Comparison of ENCODE assay signal across 39 cellular contexts in genomic region chr4:85222561-85222960, GRCh38.
"Had no signal": no experiment of that assay in that cellular context is flagged by ENCODE, and none has a peak within 500 bp of the region (broad histone marks: within the 10 kb centered on the region; RNA-seq: fewer than 3 reads in every experiment).

No MANE protein-coding gene starts in this region.

- H3K27me3 Mint-ChIP-seq: activated CD4-positive, alpha-beta memory T cell treated with anti-CD3 and anti-CD28 coated beads for 36 hours; activated CD4-positive, alpha-beta T cell treated with anti-CD3 and anti-CD28 coated beads, Interleukin-2, amount 10 ng/mL, durations not matched to agents 24 days and 14 days; activated CD8-positive, alpha-beta T cell treated with anti-CD3 and anti-CD28 coated beads for 36 hours; activated naive CD8-positive, alpha-beta T cell treated with anti-CD3 and anti-CD28 coated beads for 36 hours; activated T-helper 17 cell treated with anti-CD3 and anti-CD28 coated beads, Interleukin-2, amount 50 U/mL, for 72 hours; central memory CD8-positive, alpha-beta T cell had no signal

- DNase-seq: activated B cell treated with CpG ODN at 0.5 μM for 24 hours; activated CD4-positive, alpha-beta memory T cell treated with anti-CD3 and anti-CD28 coated beads for 36 hours; activated CD4-positive, alpha-beta T cell treated with anti-CD3 and anti-CD28 coated beads for 4 hours; activated CD4-positive, alpha-beta T cell treated with anti-CD3 and anti-CD28 coated beads, Interleukin-2, amount 10 ng/mL, durations not matched to agents 24 days and 14 days; activated CD4-positive, alpha-beta T cell treated with anti-CD3 and anti-CD28 coated beads, Interleukin-2, amount 50 U/mL, for 1 hour; activated CD4-positive, alpha-beta T cell treated with anti-CD3 and anti-CD28 coated beads, Interleukin-2, amount 50 U/mL, for 4 hours; activated CD4-positive, CD25-positive, alpha-beta regulatory T cell treated with anti-CD3 and anti-CD28 coated beads, Interleukin-2, amount 50 U/mL, for 72 hours; activated CD8-positive, alpha-beta memory T cell treated with anti-CD3 and anti-CD28 coated beads, Interleukin-2, amount 50 U/mL, for 4 hours; activated CD8-positive, alpha-beta T cell treated with anti-CD3 and anti-CD28 coated beads for 36 hours; activated effector memory CD4-positive, alpha-beta T cell treated with anti-CD3 and anti-CD28 coated beads, Interleukin-2, amount 50 U/mL, for 16 hours; activated gamma-delta T cell treated with Interleukin-2 at 50 U/mL for 16 hours; activated naive CD4-positive, alpha-beta T cell; activated naive CD4-positive, alpha-beta T cell treated with anti-CD3 and anti-CD28 coated beads for 36 hours; activated naive CD4-positive, alpha-beta T cell treated with anti-CD3 and anti-CD28 coated beads, Interleukin-2, amount 50 U/mL, for 16 hours; activated naive CD8-positive, alpha-beta T cell treated with anti-CD3 and anti-CD28 coated beads for 36 hours; activated T-cell treated with anti-CD3 and anti-CD28 coated beads for 4 hours; activated T-cell treated with anti-CD3 and anti-CD28 coated beads, Interleukin-2, amount 50 U/mL, for 1 hour; activated T-cell treated with anti-CD3 and anti-CD28 coated beads, Interleukin-2, amount 50 U/mL, for 4 hours; activated T-cell treated with anti-CD3 and anti-CD28 coated beads, Interleukin-2, amount 50 U/mL, for 72 hours; adrenal gland; amniotic stem cell; aorta; body of pancreas; brain microvascular endothelial cell; caudate nucleus; cerebellar nuclear complex; T-helper 2 cell; T-helper 9 cell had no signal

- H3K36me3 ChIP-seq: adrenal gland, brain microvascular endothelial cell, breast epithelium, cardiac muscle cell had no signal

- H3K4me1 Mint-ChIP-seq: activated B cell treated with CpG ODN at 0.5 μM for 24 hours; activated CD4-positive, alpha-beta T cell treated with anti-CD3 and anti-CD28 coated beads, Interleukin-2, amount 10 ng/mL, durations not matched to agents 24 days and 14 days; activated naive CD8-positive, alpha-beta T cell treated with anti-CD3 and anti-CD28 coated beads for 36 hours; activated T-helper 17 cell treated with anti-CD3 and anti-CD28 coated beads, Interleukin-2, amount 50 U/mL, for 72 hours; central memory CD8-positive, alpha-beta T cell had no signal

- H3K27ac Mint-ChIP-seq: activated B cell treated with CpG ODN at 0.5 μM for 24 hours; activated CD4-positive, alpha-beta memory T cell treated with anti-CD3 and anti-CD28 coated beads for 36 hours; activated CD4-positive, alpha-beta T cell treated with anti-CD3 and anti-CD28 coated beads, Interleukin-2, amount 10 ng/mL, durations not matched to agents 24 days and 14 days; activated CD8-positive, alpha-beta T cell treated with anti-CD3 and anti-CD28 coated beads for 36 hours; activated naive CD4-positive, alpha-beta T cell treated with anti-CD3 and anti-CD28 coated beads for 36 hours; activated naive CD4-positive, alpha-beta T cell treated with anti-CD3 and anti-CD28 coated beads, Interleukin-2, amount 50 U/mL, for 72 hours; activated naive CD8-positive, alpha-beta T cell treated with anti-CD3 and anti-CD28 coated beads for 36 hours; activated T-cell treated with anti-CD3 and anti-CD28 coated beads, Interleukin-2, amount 50 U/mL, for 72 hours; activated T-helper 1 cell treated with anti-CD3 and anti-CD28 coated beads, Interleukin-12 subunit alpha, Interleukin-12 subunit beta, Interleukin-2, Interleukin-4 antibody, amounts not matched to agents 30 ng/mL and 10 ng/mL and 1 ng/mL, durations not matched to agents 14 hours and 24 hours and 36 hours; activated T-helper 17 cell treated with anti-CD3 and anti-CD28 coated beads, Interleukin-2, amount 50 U/mL, for 72 hours; T-helper 1 cell treated with Interleukin-12 subunit alpha and Interleukin-12 subunit beta and Interleukin-4 antibody, amounts not matched to agents 30 μg/mL and 1 μg/mL, for 36 hours; T-helper 2 cell treated with Interferon-gamma antibody and Interleukin-4, amounts not matched to agents 5 μg/mL and 100 μg/mL, for 36 hours had no signal

- H3K4me1 ChIP-seq: adrenal gland, body of pancreas, breast epithelium had no signal

- H3K4me3 Mint-ChIP-seq: activated B cell treated with CpG ODN at 0.5 μM for 24 hours; activated CD4-positive, alpha-beta memory T cell treated with anti-CD3 and anti-CD28 coated beads for 36 hours; activated CD4-positive, alpha-beta T cell treated with anti-CD3 and anti-CD28 coated beads, Interleukin-2, amount 10 ng/mL, durations not matched to agents 24 days and 14 days; activated CD8-positive, alpha-beta T cell treated with anti-CD3 and anti-CD28 coated beads for 36 hours; activated naive CD4-positive, alpha-beta T cell treated with anti-CD3 and anti-CD28 coated beads for 36 hours; activated naive CD8-positive, alpha-beta T cell treated with anti-CD3 and anti-CD28 coated beads for 36 hours; activated T-cell treated with anti-CD3 and anti-CD28 coated beads, Interleukin-2, amount 50 U/mL, for 4 hours; activated T-cell treated with anti-CD3 and anti-CD28 coated beads, Interleukin-2, amount 50 U/mL, for 72 hours; activated T-helper 1 cell treated with anti-CD3 and anti-CD28 coated beads, Interleukin-12 subunit alpha, Interleukin-12 subunit beta, Interleukin-2, Interleukin-4 antibody, amounts not matched to agents 30 ng/mL and 10 ng/mL and 1 ng/mL, durations not matched to agents 14 hours and 24 hours and 36 hours; activated T-helper 17 cell treated with anti-CD3 and anti-CD28 coated beads, Interleukin-2, amount 50 U/mL, for 72 hours; central memory CD8-positive, alpha-beta T cell; T-helper 1 cell treated with Interleukin-12 subunit alpha and Interleukin-12 subunit beta and Interleukin-4 antibody, amounts not matched to agents 30 μg/mL and 1 μg/mL, for 36 hours; T-helper 2 cell treated with Interferon-gamma antibody and Interleukin-4, amounts not matched to agents 5 μg/mL and 100 μg/mL, for 36 hours had no signal

- H3K4me3 ChIP-seq: adrenal gland, body of pancreas, breast epithelium, cardiac muscle cell had no signal

- H3K27ac ChIP-seq: adrenal gland, body of pancreas, brain microvascular endothelial cell, breast epithelium, cardiac muscle cell, VCaP had no signal

- FAIRE-seq: astrocyte, TTC549 had no signal

- H3K27me3 ChIP-seq: adrenal gland, body of pancreas, brain microvascular endothelial cell, breast epithelium, cardiac muscle cell had no signal

- ATAC-seq: activated CD8-positive, alpha-beta T cell treated with anti-CD3 and anti-CD28 coated beads for 36 hours; activated naive CD4-positive, alpha-beta T cell treated with anti-CD3 and anti-CD28 coated beads, Interleukin-2, amount 50 U/mL, for 72 hours; activated T-cell treated with anti-CD3 and anti-CD28 coated beads, Interleukin-2, amount 50 U/mL, for 4 hours; activated T-cell treated with anti-CD3 and anti-CD28 coated beads, Interleukin-2, amount 50 U/mL, for 72 hours; activated T-helper 17 cell treated with anti-CD3 and anti-CD28 coated beads, Interleukin-2, amount 50 U/mL, for 72 hours; body of pancreas had no signal

- H3K36me3 Mint-ChIP-seq: activated CD4-positive, alpha-beta memory T cell treated with anti-CD3 and anti-CD28 coated beads for 36 hours; activated naive CD4-positive, alpha-beta T cell treated with anti-CD3 and anti-CD28 coated beads, Interleukin-2, amount 50 U/mL, for 72 hours; activated naive CD8-positive, alpha-beta T cell treated with anti-CD3 and anti-CD28 coated beads for 36 hours had no signal

- H3K9me3 ChIP-seq: adrenal gland, body of pancreas had no signal
